1 cellular context compared by ENCODE assay signal in genomic region chr6:8982659-8983058, GRCh38.
TF ChIP-seq lines count a peak whose summit lies in the region.

No MANE protein-coding gene starts in this region.

TF ChIP-seq in H1, 55 proteins besides CTCF, POLR2A, EP300 and RAD21:
- no peak for TF ChIP-seq TCF12 (IDR thresholded peaks at IDR 0.05; ENCODE audit: low read depth, low read length)
- TF ChIP-seq BACH1 (IDR thresholded peaks at IDR 0.05; ENCODE audit: low read length) = no peak
- no peak for TF ChIP-seq GABPA (IDR thresholded peaks at IDR 0.05; ENCODE audit: borderline replicate concordance, insufficient read depth, low read length)
- TF ChIP-seq NRF1 (IDR thresholded peaks at IDR 0.05; ENCODE audit: low read depth, low read length) = no peak
- no peak for TF ChIP-seq NANOG (IDR thresholded peaks at IDR 0.05; ENCODE audit: insufficient read depth, low read depth, low read length, poor library complexity, severe bottlenecking)
- no peak for TF ChIP-seq POU5F1 (IDR thresholded peaks at IDR 0.05; ENCODE audit: low read depth, low read length)
- no peak for TF ChIP-seq RFX5 (IDR thresholded peaks at IDR 0.05; ENCODE audit: borderline replicate concordance, low read depth, low read length)
- TF ChIP-seq TBP (IDR thresholded peaks at IDR 0.05; ENCODE audit: low read depth, low read length) = no peak
- TF ChIP-seq SP2 (IDR thresholded peaks at IDR 0.05; ENCODE audit: low read length) = no peak
- no peak for TF ChIP-seq MAX (IDR thresholded peaks at IDR 0.05)
- no peak for TF ChIP-seq ZNF274 (IDR thresholded peaks at IDR 0.05; ENCODE audit: borderline replicate concordance, extremely low read depth, low read length)
- no peak for TF ChIP-seq ATF3 (IDR thresholded peaks at IDR 0.05; ENCODE audit: insufficient read depth, low read depth, low read length)
- no peak for TF ChIP-seq SP4 (IDR thresholded peaks at IDR 0.05; ENCODE audit: low read length)
- TF ChIP-seq SRF (IDR thresholded peaks at IDR 0.05; ENCODE audit: low read depth, low read length) = no peak
- TF ChIP-seq SAP30 (IDR thresholded peaks at IDR 0.05; ENCODE audit: insufficient read depth, insufficient replicate concordance, low read length) = no peak
- TF ChIP-seq KDM5A (IDR thresholded peaks at IDR 0.05; ENCODE audit: low read length) = no peak
